ENCODE assay signal across 1 cellular context in genomic region chr11:111939836-111940604, GRCh38.
TF ChIP-seq lines count a peak whose summit lies in the region.

No MANE protein-coding gene starts in this region.

TF ChIP-seq in HepG2, 621 proteins besides CTCF, POLR2A, EP300 and RAD21:
- TF ChIP-seq SKIL (CRISPR knock-in tag; IDR thresholded peaks at IDR 0.05; ENCODE audit: borderline replicate concordance) = no peak
- TF ChIP-seq SMYD3 (CRISPR knock-in tag; IDR thresholded peaks at IDR 0.05) = no peak
- no peak for TF ChIP-seq AGO1 (IDR thresholded peaks at IDR 0.05; ENCODE audit: low read depth, low read length, poor library complexity, severe bottlenecking)
- no peak for TF ChIP-seq ZNF597 (CRISPR knock-in tag; IDR thresholded peaks at IDR 0.05)
- TF ChIP-seq ZNF142 (CRISPR knock-in tag; IDR thresholded peaks at IDR 0.05) = no peak
- no peak for TF ChIP-seq ZNF563 (CRISPR knock-in tag; IDR thresholded peaks at IDR 0.05)
- no peak for TF ChIP-seq ZFY (CRISPR knock-in tag; IDR thresholded peaks at IDR 0.05)
- TF ChIP-seq ZNF629 (CRISPR knock-in tag; conservative IDR thresholded peaks at IDR 0.05) = no peak
- no peak for TF ChIP-seq ZFP36 (IDR thresholded peaks at IDR 0.05; ENCODE audit: borderline replicate concordance, low read depth, low read length, partially characterized antibody)
- no peak for TF ChIP-seq NFKBIZ (CRISPR knock-in tag; IDR thresholded peaks at IDR 0.05)
TF ChIP-seq in HepG2: peak in this region for 0.
